ENCODE assay signal across 1 cellular context in the genomic region with DNA sequence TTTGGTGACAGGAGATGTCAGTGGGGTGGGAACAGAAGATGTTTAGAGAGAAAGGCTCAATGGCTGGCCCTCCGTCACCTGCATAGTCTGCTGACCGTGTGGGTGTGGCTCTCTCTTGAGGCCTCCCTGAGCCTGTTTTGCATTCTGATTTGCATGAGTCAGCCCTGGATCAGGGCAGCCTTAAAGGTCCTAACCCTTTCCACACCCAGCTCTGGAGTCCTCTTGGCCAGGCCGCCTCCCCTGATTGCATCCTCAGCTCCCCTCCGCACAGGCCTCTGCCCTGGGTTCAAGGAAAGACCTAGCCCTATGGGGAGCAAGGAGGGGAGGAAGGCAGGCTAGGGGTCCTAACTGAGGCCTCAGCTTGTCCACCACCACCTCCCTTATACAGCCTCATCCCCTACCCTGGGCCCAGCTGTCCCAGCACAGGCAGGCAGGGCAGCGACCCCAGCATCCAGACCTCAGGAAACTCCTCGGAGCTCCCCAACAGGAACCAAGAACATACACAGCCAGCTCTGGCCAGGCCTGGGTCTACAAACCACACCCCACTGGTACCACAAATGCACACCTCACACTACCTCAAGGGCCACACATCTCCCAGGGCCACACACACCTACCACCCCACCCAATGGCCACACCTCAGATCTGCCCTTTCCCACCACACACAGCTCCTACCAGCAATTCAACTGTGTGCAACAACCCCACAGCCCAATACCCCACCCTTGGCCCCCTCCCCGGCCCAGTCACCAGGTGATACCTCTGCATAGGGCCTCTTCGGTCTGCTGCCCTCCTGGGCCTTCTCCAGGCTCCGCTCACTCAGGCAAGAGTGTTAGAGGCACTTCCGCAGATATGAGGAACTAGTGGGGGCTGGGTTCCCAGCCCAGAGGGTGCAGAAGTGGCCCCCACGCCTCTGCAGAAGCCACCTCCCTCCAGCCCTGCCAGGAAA.
TF ChIP-seq lines count a peak whose summit lies in the region.

No MANE protein-coding gene starts in this region.

TF ChIP-seq in H1, 55 proteins besides CTCF, POLR2A, EP300 and RAD21 (continued from another document):
- TF ChIP-seq, protein P1, sequence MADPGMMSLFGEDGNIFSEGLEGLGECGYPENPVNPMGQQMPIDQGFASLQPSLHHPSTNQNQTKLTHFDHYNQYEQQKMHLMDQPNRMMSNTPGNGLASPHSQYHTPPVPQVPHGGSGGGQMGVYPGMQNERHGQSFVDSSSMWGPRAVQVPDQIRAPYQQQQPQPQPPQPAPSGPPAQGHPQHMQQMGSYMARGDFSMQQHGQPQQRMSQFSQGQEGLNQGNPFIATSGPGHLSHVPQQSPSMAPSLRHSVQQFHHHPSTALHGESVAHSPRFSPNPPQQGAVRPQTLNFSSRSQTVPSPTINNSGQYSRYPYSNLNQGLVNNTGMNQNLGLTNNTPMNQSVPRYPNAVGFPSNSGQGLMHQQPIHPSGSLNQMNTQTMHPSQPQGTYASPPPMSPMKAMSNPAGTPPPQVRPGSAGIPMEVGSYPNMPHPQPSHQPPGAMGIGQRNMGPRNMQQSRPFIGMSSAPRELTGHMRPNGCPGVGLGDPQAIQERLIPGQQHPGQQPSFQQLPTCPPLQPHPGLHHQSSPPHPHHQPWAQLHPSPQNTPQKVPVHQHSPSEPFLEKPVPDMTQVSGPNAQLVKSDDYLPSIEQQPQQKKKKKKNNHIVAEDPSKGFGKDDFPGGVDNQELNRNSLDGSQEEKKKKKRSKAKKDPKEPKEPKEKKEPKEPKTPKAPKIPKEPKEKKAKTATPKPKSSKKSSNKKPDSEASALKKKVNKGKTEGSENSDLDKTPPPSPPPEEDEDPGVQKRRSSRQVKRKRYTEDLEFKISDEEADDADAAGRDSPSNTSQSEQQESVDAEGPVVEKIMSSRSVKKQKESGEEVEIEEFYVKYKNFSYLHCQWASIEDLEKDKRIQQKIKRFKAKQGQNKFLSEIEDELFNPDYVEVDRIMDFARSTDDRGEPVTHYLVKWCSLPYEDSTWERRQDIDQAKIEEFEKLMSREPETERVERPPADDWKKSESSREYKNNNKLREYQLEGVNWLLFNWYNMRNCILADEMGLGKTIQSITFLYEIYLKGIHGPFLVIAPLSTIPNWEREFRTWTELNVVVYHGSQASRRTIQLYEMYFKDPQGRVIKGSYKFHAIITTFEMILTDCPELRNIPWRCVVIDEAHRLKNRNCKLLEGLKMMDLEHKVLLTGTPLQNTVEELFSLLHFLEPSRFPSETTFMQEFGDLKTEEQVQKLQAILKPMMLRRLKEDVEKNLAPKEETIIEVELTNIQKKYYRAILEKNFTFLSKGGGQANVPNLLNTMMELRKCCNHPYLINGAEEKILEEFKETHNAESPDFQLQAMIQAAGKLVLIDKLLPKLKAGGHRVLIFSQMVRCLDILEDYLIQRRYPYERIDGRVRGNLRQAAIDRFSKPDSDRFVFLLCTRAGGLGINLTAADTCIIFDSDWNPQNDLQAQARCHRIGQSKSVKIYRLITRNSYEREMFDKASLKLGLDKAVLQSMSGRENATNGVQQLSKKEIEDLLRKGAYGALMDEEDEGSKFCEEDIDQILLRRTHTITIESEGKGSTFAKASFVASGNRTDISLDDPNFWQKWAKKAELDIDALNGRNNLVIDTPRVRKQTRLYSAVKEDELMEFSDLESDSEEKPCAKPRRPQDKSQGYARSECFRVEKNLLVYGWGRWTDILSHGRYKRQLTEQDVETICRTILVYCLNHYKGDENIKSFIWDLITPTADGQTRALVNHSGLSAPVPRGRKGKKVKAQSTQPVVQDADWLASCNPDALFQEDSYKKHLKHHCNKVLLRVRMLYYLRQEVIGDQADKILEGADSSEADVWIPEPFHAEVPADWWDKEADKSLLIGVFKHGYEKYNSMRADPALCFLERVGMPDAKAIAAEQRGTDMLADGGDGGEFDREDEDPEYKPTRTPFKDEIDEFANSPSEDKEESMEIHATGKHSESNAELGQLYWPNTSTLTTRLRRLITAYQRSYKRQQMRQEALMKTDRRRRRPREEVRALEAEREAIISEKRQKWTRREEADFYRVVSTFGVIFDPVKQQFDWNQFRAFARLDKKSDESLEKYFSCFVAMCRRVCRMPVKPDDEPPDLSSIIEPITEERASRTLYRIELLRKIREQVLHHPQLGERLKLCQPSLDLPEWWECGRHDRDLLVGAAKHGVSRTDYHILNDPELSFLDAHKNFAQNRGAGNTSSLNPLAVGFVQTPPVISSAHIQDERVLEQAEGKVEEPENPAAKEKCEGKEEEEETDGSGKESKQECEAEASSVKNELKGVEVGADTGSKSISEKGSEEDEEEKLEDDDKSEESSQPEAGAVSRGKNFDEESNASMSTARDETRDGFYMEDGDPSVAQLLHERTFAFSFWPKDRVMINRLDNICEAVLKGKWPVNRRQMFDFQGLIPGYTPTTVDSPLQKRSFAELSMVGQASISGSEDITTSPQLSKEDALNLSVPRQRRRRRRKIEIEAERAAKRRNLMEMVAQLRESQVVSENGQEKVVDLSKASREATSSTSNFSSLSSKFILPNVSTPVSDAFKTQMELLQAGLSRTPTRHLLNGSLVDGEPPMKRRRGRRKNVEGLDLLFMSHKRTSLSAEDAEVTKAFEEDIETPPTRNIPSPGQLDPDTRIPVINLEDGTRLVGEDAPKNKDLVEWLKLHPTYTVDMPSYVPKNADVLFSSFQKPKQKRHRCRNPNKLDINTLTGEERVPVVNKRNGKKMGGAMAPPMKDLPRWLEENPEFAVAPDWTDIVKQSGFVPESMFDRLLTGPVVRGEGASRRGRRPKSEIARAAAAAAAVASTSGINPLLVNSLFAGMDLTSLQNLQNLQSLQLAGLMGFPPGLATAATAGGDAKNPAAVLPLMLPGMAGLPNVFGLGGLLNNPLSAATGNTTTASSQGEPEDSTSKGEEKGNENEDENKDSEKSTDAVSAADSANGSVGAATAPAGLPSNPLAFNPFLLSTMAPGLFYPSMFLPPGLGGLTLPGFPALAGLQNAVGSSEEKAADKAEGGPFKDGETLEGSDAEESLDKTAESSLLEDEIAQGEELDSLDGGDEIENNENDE (IDR thresholded peaks at IDR 0.05; ENCODE audit: insufficient replicate concordance, low read length): no peak
- TF ChIP-seq CTBP2 (IDR thresholded peaks at IDR 0.05; ENCODE audit: borderline replicate concordance, insufficient read depth, insufficient read length, low read length) (no peak), ZNF274 (IDR thresholded peaks at IDR 0.05; ENCODE audit: borderline replicate concordance, extremely low read depth, low read length) (no peak), CHD2 (IDR thresholded peaks at IDR 0.05; ENCODE audit: low read length) (no peak), BCL11A (IDR thresholded peaks at IDR 0.05; ENCODE audit: low read depth in 2 of 2, low read length in 2 of 2) (no peak), ASH2L (IDR thresholded peaks at IDR 0.05; ENCODE audit: low read length) (no peak), GABPA (IDR thresholded peaks at IDR 0.05; ENCODE audit: borderline replicate concordance, insufficient read depth, low read length) (no peak), RXRA (IDR thresholded peaks at IDR 0.05; ENCODE audit: insufficient read depth, low read depth, low read length) (no peak), SIN3A (conservative IDR thresholded peaks at IDR 0.05 in 1 of 2, IDR thresholded peaks at IDR 0.05 in 1 of 2; ENCODE audit: low read depth in 1 of 2, low read length in 2 of 2) (no peak), MAFK (IDR thresholded peaks at IDR 0.05; ENCODE audit: low read depth, low read length) (no peak), CEBPB (IDR thresholded peaks at IDR 0.05; ENCODE audit: low read depth, low read length) (no peak), JUND (IDR thresholded peaks at IDR 0.05; ENCODE audit: low read length) (no peak), KDM1A (IDR thresholded peaks at IDR 0.05; ENCODE audit: borderline replicate concordance, low read length) (no peak), SUZ12 (IDR thresholded peaks at IDR 0.05; ENCODE audit: low read length) (no peak)
